8 cellular contexts compared by ENCODE assay signal in the genomic region with DNA sequence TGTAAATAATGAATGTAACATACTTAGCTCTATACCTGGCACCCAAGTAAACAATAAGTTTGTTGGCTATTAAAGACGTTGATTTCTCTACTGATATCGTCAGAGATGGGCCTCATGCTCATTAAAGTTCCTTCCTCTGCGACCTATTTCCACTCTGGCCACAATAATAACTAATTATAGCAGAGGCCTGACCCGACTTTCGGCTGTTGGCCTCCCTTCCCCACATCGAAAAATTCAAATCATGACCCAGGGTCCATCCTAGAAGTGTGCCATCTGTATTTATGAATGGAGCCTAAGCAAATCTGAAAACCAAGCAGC. TPM values are rescaled to one million over a fixed set of nuclear protein-coding genes. Genes with fewer than 3 reads are reported as not detected.
A peak's percentile ranks its signal among the peaks of the same experiment; 100 is the strongest.
DNase-seq lines count a peak whose midpoint lies in the region; ATAC-seq and TF ChIP-seq lines count a peak whose summit lies in the region.

No MANE protein-coding gene starts in this region.

- intact Hi-C loops in activated T-helper 1 cell treated with anti-CD3 and anti-CD28 coated beads, Interleukin-12 subunit alpha, Interleukin-12 subunit beta, Interleukin-2, Interleukin-4 antibody, amounts not matched to agents 30 ng/mL and 10 ng/mL and 1 ng/mL, durations not matched to agents 14 hours and 24 hours and 36 hours (cut with micrococcal nuclease) = loop anchor here (1.0 to 10.0 kb wide), 6 partner anchors 46 to 423 kb away; a partner anchor contains a TSS

- WGBS in iPS DF 6.9 (ENCODE audit: insufficient coverage, insufficient read length) = no CpG with 5 or more reads among the region's 6 CpGs

- H3K4me3 ChIP-seq in HFF-Myc (replicated peaks; ENCODE audit: low read depth, low read length) (peak overlapping the region; percentile 73), iPS DF 6.9 (ENCODE audit: low read length) (peak overlapping the region; percentile 70; the same call in 1 of the 2 replicates)

- no peaks in the 10 kb centered on the region for H3K9me3 ChIP-seq in iPS DF 6.9 (ENCODE audit: control insufficient read depth, insufficient read depth, low read length)

- peak overlapping the region; percentile 92 for H3K4me3 Mint-ChIP-seq in activated T-helper 1 cell treated with anti-CD3 and anti-CD28 coated beads, Interleukin-12 subunit alpha, Interleukin-12 subunit beta, Interleukin-2, Interleukin-4 antibody, amounts not matched to agents 30 ng/mL and 10 ng/mL and 1 ng/mL, durations not matched to agents 14 hours and 24 hours and 36 hours
- H3K4me3 Mint-ChIP-seq in stimulated activated naive B cell treated with anti-CD40 and anti-IgM and Interleukin-4, amounts not matched to agents 10 μg/mL and 1 μg/mL and 100 μg/mL, for 72 hours = peak overlapping the region; percentile 93 to 98

- ATAC-seq in stimulated activated naive B cell treated with anti-CD40 and anti-IgM and Interleukin-4, amounts not matched to agents 10 μg/mL and 1 μg/mL and 100 μg/mL, for 72 hours (replicated peaks) = no peak
- ATAC-seq in GM21619 (IDR thresholded peaks at IDR 0.05; ENCODE audit: unreplicated experiment) (no peak), HG03460 (IDR thresholded peaks at IDR 0.05; ENCODE audit: unreplicated experiment) (no peak)

- DNase-seq in HFF-Myc (ENCODE audit: extremely low read depth, low read depth) (no peak), iPS DF 6.9 (ENCODE audit: low read depth, low spot score) (no peak), KBM-7 (no peak)
- DNase-seq in activated T-helper 1 cell treated with anti-CD3 and anti-CD28 coated beads, Interleukin-12 subunit alpha, Interleukin-12 subunit beta, Interleukin-2, Interleukin-4 antibody, amounts not matched to agents 30 ng/mL and 10 ng/mL and 1 ng/mL, durations not matched to agents 14 hours and 24 hours and 36 hours (ENCODE audit: low spot score) = no peak
- no peak for DNase-seq in stimulated activated naive B cell treated with anti-CD40 and anti-IgM and Interleukin-4, amounts not matched to agents 10 μg/mL and 1 μg/mL and 100 μg/mL, for 72 hours
- no peak for DNase-seq in stimulated activated CD8-positive, alpha-beta memory T cell treated with anti-CD3 and anti-CD28 coated beads, Interleukin-4, amount 100 ng/mL, for 48 hours

- H3K27me3 ChIP-seq in iPS DF 6.9 (ENCODE audit: control insufficient read depth, insufficient read depth, low read length) = no peaks in the 10 kb centered on the region

- H3K36me3 ChIP-seq in iPS DF 6.9 (ENCODE audit: control insufficient read depth, insufficient read depth, low read length) = no peaks in the 10 kb centered on the region

- peaks cover 19% of the 10 kb centered on the region for H3K4me1 Mint-ChIP-seq in activated T-helper 1 cell treated with anti-CD3 and anti-CD28 coated beads, Interleukin-12 subunit alpha, Interleukin-12 subunit beta, Interleukin-2, Interleukin-4 antibody, amounts not matched to agents 30 ng/mL and 10 ng/mL and 1 ng/mL, durations not matched to agents 14 hours and 24 hours and 36 hours (ENCODE audit: low read depth)
- peaks cover 9 to 14% of the 10 kb centered on the region in 2 donors for H3K4me1 Mint-ChIP-seq in stimulated activated naive B cell treated with anti-CD40 and anti-IgM and Interleukin-4, amounts not matched to agents 10 μg/mL and 1 μg/mL and 100 μg/mL, for 72 hours

- H3K27me3 Mint-ChIP-seq in activated T-helper 1 cell treated with anti-CD3 and anti-CD28 coated beads, Interleukin-12 subunit alpha, Interleukin-12 subunit beta, Interleukin-2, Interleukin-4 antibody, amounts not matched to agents 30 ng/mL and 10 ng/mL and 1 ng/mL, durations not matched to agents 14 hours and 24 hours and 36 hours (ENCODE audit: insufficient read depth) = no peaks in the 10 kb centered on the region
- no peaks in the 10 kb centered on the region for H3K27me3 Mint-ChIP-seq in stimulated activated naive B cell treated with anti-CD40 and anti-IgM and Interleukin-4, amounts not matched to agents 10 μg/mL and 1 μg/mL and 100 μg/mL, for 72 hours

- no peaks in the 10 kb centered on the region for H3K9me3 Mint-ChIP-seq in activated T-helper 1 cell treated with anti-CD3 and anti-CD28 coated beads, Interleukin-12 subunit alpha, Interleukin-12 subunit beta, Interleukin-2, Interleukin-4 antibody, amounts not matched to agents 30 ng/mL and 10 ng/mL and 1 ng/mL, durations not matched to agents 14 hours and 24 hours and 36 hours
- H3K9me3 Mint-ChIP-seq in stimulated activated naive B cell treated with anti-CD40 and anti-IgM and Interleukin-4, amounts not matched to agents 10 μg/mL and 1 μg/mL and 100 μg/mL, for 72 hours = no peaks in the 10 kb centered on the region

- in situ Hi-C loops in KBM-7 (cut with MboI; ENCODE audit: low pct_unique_long_range_greater_than_20kb, low sequenced_read_pairs) = no loop called here

- H3K4me1 ChIP-seq in iPS DF 6.9 (ENCODE audit: control insufficient read depth, insufficient read depth, low read length) = no peaks in the 10 kb centered on the region; the same call in 1 of the 2 replicates

- no peak for TF ChIP-seq CTCF in HFF-Myc (IDR thresholded peaks at IDR 0.05; ENCODE audit: low read depth, low read length, missing control alignments)

- H3K36me3 Mint-ChIP-seq in activated T-helper 1 cell treated with anti-CD3 and anti-CD28 coated beads, Interleukin-12 subunit alpha, Interleukin-12 subunit beta, Interleukin-2, Interleukin-4 antibody, amounts not matched to agents 30 ng/mL and 10 ng/mL and 1 ng/mL, durations not matched to agents 14 hours and 24 hours and 36 hours (ENCODE audit: low read depth) = peaks cover 3% of the 10 kb centered on the region
- H3K36me3 Mint-ChIP-seq in stimulated activated naive B cell treated with anti-CD40 and anti-IgM and Interleukin-4, amounts not matched to agents 10 μg/mL and 1 μg/mL and 100 μg/mL, for 72 hours = no peaks in the 10 kb centered on the region

- peak overlapping the region; percentile 92 for H3K27ac Mint-ChIP-seq in activated T-helper 1 cell treated with anti-CD3 and anti-CD28 coated beads, Interleukin-12 subunit alpha, Interleukin-12 subunit beta, Interleukin-2, Interleukin-4 antibody, amounts not matched to agents 30 ng/mL and 10 ng/mL and 1 ng/mL, durations not matched to agents 14 hours and 24 hours and 36 hours
- peak overlapping the region; percentile 96 for H3K27ac Mint-ChIP-seq in stimulated activated naive B cell treated with anti-CD40 and anti-IgM and Interleukin-4, amounts not matched to agents 10 μg/mL and 1 μg/mL and 100 μg/mL, for 72 hours

- no peak overlapping the region for H3K27ac ChIP-seq in iPS DF 6.9 (ENCODE audit: low read length)

RNA-seq across cellular contexts. Expression of a gene that starts 0.3 kb away (rescaled TPM):
- total RNA-seq in activated T-helper 1 cell treated with anti-CD3 and anti-CD28 coated beads, Interleukin-12 subunit alpha, Interleukin-12 subunit beta, Interleukin-2, Interleukin-4 antibody, amounts not matched to agents 30 ng/mL and 10 ng/mL and 1 ng/mL, durations not matched to agents 14 hours and 24 hours and 36 hours = 9.0 and 10.5 TPM in 2 replicates

RNA-seq across cellular contexts. Expression of a gene that starts 31.2 kb away (rescaled TPM):
- total RNA-seq in activated T-helper 1 cell treated with anti-CD3 and anti-CD28 coated beads, Interleukin-12 subunit alpha, Interleukin-12 subunit beta, Interleukin-2, Interleukin-4 antibody, amounts not matched to agents 30 ng/mL and 10 ng/mL and 1 ng/mL, durations not matched to agents 14 hours and 24 hours and 36 hours = not detected in 2 replicates

RNA-seq across cellular contexts. Expression of a gene that starts 41.2 kb away (rescaled TPM):
- 43.6 and 47.4 TPM in 2 replicates for total RNA-seq in activated T-helper 1 cell treated with anti-CD3 and anti-CD28 coated beads, Interleukin-12 subunit alpha, Interleukin-12 subunit beta, Interleukin-2, Interleukin-4 antibody, amounts not matched to agents 30 ng/mL and 10 ng/mL and 1 ng/mL, durations not matched to agents 14 hours and 24 hours and 36 hours

RNA-seq across cellular contexts. Expression of a gene that starts 45.3 kb away (rescaled TPM):
- 95.8 and 102 TPM in 2 replicates for total RNA-seq in activated T-helper 1 cell treated with anti-CD3 and anti-CD28 coated beads, Interleukin-12 subunit alpha, Interleukin-12 subunit beta, Interleukin-2, Interleukin-4 antibody, amounts not matched to agents 30 ng/mL and 10 ng/mL and 1 ng/mL, durations not matched to agents 14 hours and 24 hours and 36 hours
